ENCODE assay signal across 1 cellular context in the genomic region with DNA sequence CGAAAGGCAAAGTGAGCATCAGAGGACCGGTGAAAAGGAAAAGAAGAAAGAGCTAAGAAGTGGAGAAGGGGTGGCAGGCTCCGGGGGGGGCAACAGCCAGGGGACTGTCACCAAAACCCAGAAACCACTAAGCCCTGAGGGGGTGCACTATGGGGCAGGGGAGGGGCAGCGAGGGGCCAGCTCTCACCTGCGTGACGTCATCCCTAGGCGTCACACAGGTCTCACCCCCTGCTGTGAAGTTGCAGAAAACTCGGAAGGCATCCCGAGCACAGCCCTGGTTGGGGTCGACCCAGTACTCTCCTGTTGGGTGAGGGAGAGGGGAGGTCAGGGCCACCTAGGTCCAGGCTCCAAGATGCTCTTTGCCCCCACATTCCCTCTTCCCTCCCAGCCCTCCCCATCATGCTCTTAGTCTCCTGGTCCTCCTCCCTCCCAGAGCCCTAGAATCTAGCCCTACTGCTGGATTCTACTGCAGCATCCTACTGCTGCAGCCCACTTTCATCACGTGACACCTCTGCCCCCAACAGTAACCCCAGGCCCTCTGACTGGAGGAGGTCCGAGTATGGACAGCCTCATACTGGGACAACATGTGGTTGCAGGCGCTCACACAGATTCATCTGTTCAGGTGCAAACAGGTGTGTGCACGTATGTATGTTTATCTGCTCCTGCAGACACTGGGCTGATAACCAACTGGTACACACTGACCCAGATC.
A peak's percentile ranks its signal among the peaks of the same experiment; 100 is the strongest.
TF ChIP-seq lines count a peak whose summit lies in the region.

No MANE protein-coding gene starts in this region.

TF ChIP-seq in HepG2, 621 proteins besides CTCF, POLR2A, EP300 and RAD21:
- peak; percentile 95 for TF ChIP-seq ATF7 (IDR thresholded peaks at IDR 0.05)
- TF ChIP-seq ATF7 (CRISPR knock-in tag; IDR thresholded peaks at IDR 0.05), result no peak
- TF ChIP-seq, protein P1, sequence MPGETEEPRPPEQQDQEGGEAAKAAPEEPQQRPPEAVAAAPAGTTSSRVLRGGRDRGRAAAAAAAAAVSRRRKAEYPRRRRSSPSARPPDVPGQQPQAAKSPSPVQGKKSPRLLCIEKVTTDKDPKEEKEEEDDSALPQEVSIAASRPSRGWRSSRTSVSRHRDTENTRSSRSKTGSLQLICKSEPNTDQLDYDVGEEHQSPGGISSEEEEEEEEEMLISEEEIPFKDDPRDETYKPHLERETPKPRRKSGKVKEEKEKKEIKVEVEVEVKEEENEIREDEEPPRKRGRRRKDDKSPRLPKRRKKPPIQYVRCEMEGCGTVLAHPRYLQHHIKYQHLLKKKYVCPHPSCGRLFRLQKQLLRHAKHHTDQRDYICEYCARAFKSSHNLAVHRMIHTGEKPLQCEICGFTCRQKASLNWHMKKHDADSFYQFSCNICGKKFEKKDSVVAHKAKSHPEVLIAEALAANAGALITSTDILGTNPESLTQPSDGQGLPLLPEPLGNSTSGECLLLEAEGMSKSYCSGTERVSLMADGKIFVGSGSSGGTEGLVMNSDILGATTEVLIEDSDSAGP (CRISPR knock-in tag; IDR thresholded peaks at IDR 0.05; ENCODE audit: borderline replicate concordance), result no peak
- TF ChIP-seq ZNF879 (CRISPR knock-in tag; IDR thresholded peaks at IDR 0.05), result no peak
- peak; percentile 79 for TF ChIP-seq RAD51 (IDR thresholded peaks at IDR 0.05; ENCODE audit: borderline replicate concordance)
- TF ChIP-seq CREB1 (IDR thresholded peaks at IDR 0.05), result peak; percentile 96
- TF ChIP-seq CREB1 (CRISPR knock-in tag; IDR thresholded peaks at IDR 0.05), result no peak
- TF ChIP-seq, protein P2, sequence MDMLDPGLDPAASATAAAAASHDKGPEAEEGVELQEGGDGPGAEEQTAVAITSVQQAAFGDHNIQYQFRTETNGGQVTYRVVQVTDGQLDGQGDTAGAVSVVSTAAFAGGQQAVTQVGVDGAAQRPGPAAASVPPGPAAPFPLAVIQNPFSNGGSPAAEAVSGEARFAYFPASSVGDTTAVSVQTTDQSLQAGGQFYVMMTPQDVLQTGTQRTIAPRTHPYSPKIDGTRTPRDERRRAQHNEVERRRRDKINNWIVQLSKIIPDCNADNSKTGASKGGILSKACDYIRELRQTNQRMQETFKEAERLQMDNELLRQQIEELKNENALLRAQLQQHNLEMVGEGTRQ (IDR thresholded peaks at IDR 0.05; ENCODE audit: low read depth, low read length), result peak; percentile 56; the same call in 1 of the 2 replicates
- TF ChIP-seq, protein P2 (CRISPR knock-in tag; IDR thresholded peaks at IDR 0.05; ENCODE audit: borderline replicate concordance), result no peak
- TF ChIP-seq, protein P3, sequence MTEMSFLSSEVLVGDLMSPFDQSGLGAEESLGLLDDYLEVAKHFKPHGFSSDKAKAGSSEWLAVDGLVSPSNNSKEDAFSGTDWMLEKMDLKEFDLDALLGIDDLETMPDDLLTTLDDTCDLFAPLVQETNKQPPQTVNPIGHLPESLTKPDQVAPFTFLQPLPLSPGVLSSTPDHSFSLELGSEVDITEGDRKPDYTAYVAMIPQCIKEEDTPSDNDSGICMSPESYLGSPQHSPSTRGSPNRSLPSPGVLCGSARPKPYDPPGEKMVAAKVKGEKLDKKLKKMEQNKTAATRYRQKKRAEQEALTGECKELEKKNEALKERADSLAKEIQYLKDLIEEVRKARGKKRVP (CRISPR knock-in tag; IDR thresholded peaks at IDR 0.05), result no peak
- no peak for TF ChIP-seq RFX3 (CRISPR knock-in tag; IDR thresholded peaks at IDR 0.05)
- no peak for TF ChIP-seq ZNF296 (CRISPR knock-in tag; conservative IDR thresholded peaks at IDR 0.05)
- no peak for TF ChIP-seq ZZZ3 (CRISPR knock-in tag; IDR thresholded peaks at IDR 0.05; ENCODE audit: borderline replicate concordance)
- no peak for TF ChIP-seq ZNF737 (CRISPR knock-in tag; IDR thresholded peaks at IDR 0.05; ENCODE audit: borderline replicate concordance)
- TF ChIP-seq, protein P4, sequence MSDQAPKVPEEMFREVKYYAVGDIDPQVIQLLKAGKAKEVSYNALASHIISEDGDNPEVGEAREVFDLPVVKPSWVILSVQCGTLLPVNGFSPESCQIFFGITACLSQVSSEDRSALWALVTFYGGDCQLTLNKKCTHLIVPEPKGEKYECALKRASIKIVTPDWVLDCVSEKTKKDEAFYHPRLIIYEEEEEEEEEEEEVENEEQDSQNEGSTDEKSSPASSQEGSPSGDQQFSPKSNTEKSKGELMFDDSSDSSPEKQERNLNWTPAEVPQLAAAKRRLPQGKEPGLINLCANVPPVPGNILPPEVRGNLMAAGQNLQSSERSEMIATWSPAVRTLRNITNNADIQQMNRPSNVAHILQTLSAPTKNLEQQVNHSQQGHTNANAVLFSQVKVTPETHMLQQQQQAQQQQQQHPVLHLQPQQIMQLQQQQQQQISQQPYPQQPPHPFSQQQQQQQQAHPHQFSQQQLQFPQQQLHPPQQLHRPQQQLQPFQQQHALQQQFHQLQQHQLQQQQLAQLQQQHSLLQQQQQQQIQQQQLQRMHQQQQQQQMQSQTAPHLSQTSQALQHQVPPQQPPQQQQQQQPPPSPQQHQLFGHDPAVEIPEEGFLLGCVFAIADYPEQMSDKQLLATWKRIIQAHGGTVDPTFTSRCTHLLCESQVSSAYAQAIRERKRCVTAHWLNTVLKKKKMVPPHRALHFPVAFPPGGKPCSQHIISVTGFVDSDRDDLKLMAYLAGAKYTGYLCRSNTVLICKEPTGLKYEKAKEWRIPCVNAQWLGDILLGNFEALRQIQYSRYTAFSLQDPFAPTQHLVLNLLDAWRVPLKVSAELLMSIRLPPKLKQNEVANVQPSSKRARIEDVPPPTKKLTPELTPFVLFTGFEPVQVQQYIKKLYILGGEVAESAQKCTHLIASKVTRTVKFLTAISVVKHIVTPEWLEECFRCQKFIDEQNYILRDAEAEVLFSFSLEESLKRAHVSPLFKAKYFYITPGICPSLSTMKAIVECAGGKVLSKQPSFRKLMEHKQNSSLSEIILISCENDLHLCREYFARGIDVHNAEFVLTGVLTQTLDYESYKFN (CRISPR knock-in tag; conservative IDR thresholded peaks at IDR 0.05), result no peak
